ENCODE assay signal across 20 cellular contexts in the genomic region with DNA sequence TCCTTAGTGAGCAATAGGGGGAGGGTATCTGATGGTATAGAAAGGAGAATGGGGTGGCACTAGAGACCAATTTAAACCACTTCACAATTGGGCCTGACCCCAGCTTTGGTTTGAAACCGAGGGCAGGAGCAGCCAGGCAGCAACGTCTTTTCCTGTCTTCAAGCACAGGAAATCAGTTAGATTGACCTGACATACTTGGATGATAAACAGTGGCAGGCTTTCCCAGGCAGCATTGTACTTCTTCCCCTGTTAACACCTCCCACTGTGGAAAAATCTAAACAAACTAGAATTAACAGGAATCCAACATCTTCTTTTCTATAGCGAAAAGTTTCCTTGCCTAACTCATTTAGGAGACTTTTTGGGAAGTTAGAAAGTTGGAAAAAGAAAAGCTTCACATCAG. TPM values are rescaled to one million over a fixed set of nuclear protein-coding genes. Genes with fewer than 3 reads are reported as not detected.
DNase-seq lines count a peak whose midpoint lies in the region; ATAC-seq, FAIRE-seq and TF ChIP-seq lines count a peak whose summit lies in the region.
"Had no signal": no experiment of that assay in that cellular context is flagged by ENCODE, and none has a peak within 500 bp of the region (broad histone marks: within the 10 kb centered on the region; RNA-seq: fewer than 3 reads in every experiment).

No MANE protein-coding gene starts in this region.

- TF ChIP-seq POLR2A in GM12891 (IDR thresholded peaks at IDR 0.05; ENCODE audit: low read depth, low read length): no peak

- peaks cover 4% of the 10 kb centered on the region for H3K36me3 Mint-ChIP-seq in activated naive CD8-positive, alpha-beta T cell
- H3K36me3 Mint-ChIP-seq in activated naive CD8-positive, alpha-beta T cell treated with anti-CD3 and anti-CD28 coated beads, Interleukin-2, amount 50 U/mL, for 24 hours (ENCODE audit: low read depth): peaks cover 33% of the 10 kb centered on the region
- no peaks in the 10 kb centered on the region for H3K36me3 Mint-ChIP-seq in stimulated activated effector memory CD8-positive, alpha-beta T cell treated with anti-CD3 and anti-CD28 coated beads, Interleukin-12 subunit alpha, Interleukin-12 subunit beta, amount 100 ng/mL, for 72 hours

- peak overlapping the region; percentile 59 for H3K4me3 Mint-ChIP-seq in activated naive CD8-positive, alpha-beta T cell
- no peak overlapping the region for H3K4me3 Mint-ChIP-seq in activated naive CD8-positive, alpha-beta T cell treated with anti-CD3 and anti-CD28 coated beads, Interleukin-2, amount 50 U/mL, for 24 hours
- H3K4me3 Mint-ChIP-seq in stimulated activated effector memory CD8-positive, alpha-beta T cell treated with anti-CD3 and anti-CD28 coated beads, Interleukin-12 subunit alpha, Interleukin-12 subunit beta, amount 100 ng/mL, for 72 hours: no peak overlapping the region

- no peak for ATAC-seq in activated naive CD8-positive, alpha-beta T cell treated with anti-CD3 and anti-CD28 coated beads, Interleukin-2, amount 50 U/mL, for 24 hours
- ATAC-seq in stimulated activated effector memory CD8-positive, alpha-beta T cell treated with anti-CD3 and anti-CD28 coated beads, Interleukin-12 subunit alpha, Interleukin-12 subunit beta, amount 100 ng/mL, for 72 hours: no peak
- ATAC-seq in GM18498 (IDR thresholded peaks at IDR 0.05; ENCODE audit: unreplicated experiment): no peak
- ATAC-seq: body of pancreas, HCT116, left colon had no signal

- no peak for DNase-seq in activated naive CD8-positive, alpha-beta T cell treated with anti-CD3 and anti-CD28 coated beads, Interleukin-2, amount 50 U/mL, for 24 hours
- DNase-seq in GM12891 (ENCODE audit: insufficient read length, low spot score) (no peak), dermis blood vessel endothelial cell (peak; percentile 91), SHP77 (lab: John Stamatoyannopoulos, UW) (no peak)
- DNase-seq in stimulated activated effector memory CD8-positive, alpha-beta T cell treated with anti-CD3 and anti-CD28 coated beads, Interleukin-12 subunit alpha, Interleukin-12 subunit beta, amount 100 ng/mL, for 72 hours (ENCODE audit: low spot score in 2 of 2): no peak
- DNase-seq in stimulated activated CD4-positive, alpha-beta T cell treated with anti-CD3 and anti-CD28 coated beads, Interleukin-1b, Interleukin-23, amount 100 ng/mL, for 48 hours: no peak
- DNase-seq: activated gamma-delta T cell; body of pancreas; foreskin fibroblast; left colon; MV-4-11; NCI-H2081 treated with DMSO at 0.1 percent for 48 hours; NCI-H510A; stimulated activated CD4-positive, alpha-beta T cell treated with anti-CD3 and anti-CD28 coated beads, Interleukin-2, amount 100 ng/mL, for 24 hours; SW 1271 had no signal

- H3K9me3 Mint-ChIP-seq in activated naive CD8-positive, alpha-beta T cell (ENCODE audit: low read depth): no peaks in the 10 kb centered on the region
- H3K9me3 Mint-ChIP-seq in activated naive CD8-positive, alpha-beta T cell treated with anti-CD3 and anti-CD28 coated beads, Interleukin-2, amount 50 U/mL, for 24 hours: peaks cover 16% of the 10 kb centered on the region
- H3K9me3 Mint-ChIP-seq in stimulated activated effector memory CD8-positive, alpha-beta T cell treated with anti-CD3 and anti-CD28 coated beads, Interleukin-12 subunit alpha, Interleukin-12 subunit beta, amount 100 ng/mL, for 72 hours: no peaks in the 10 kb centered on the region

- H3K4me1 Mint-ChIP-seq in activated naive CD8-positive, alpha-beta T cell (ENCODE audit: low read depth): peaks cover 68% of the 10 kb centered on the region
- H3K4me1 Mint-ChIP-seq in activated naive CD8-positive, alpha-beta T cell treated with anti-CD3 and anti-CD28 coated beads, Interleukin-2, amount 50 U/mL, for 24 hours: peaks cover 59% of the 10 kb centered on the region
- H3K4me1 Mint-ChIP-seq in stimulated activated effector memory CD8-positive, alpha-beta T cell treated with anti-CD3 and anti-CD28 coated beads, Interleukin-12 subunit alpha, Interleukin-12 subunit beta, amount 100 ng/mL, for 72 hours: peaks cover 31% of the 10 kb centered on the region

- peak; percentile 35 for FAIRE-seq in GM12891 (lab: Jason Lieb, UNC)
- FAIRE-seq: urothelium cell line had no signal

- peak overlapping the region; percentile 85 for H3K27ac Mint-ChIP-seq in activated naive CD8-positive, alpha-beta T cell
- no peak overlapping the region for H3K27ac Mint-ChIP-seq in activated naive CD8-positive, alpha-beta T cell treated with anti-CD3 and anti-CD28 coated beads, Interleukin-2, amount 50 U/mL, for 24 hours
- peak overlapping the region; percentile 48 for H3K27ac Mint-ChIP-seq in stimulated activated effector memory CD8-positive, alpha-beta T cell treated with anti-CD3 and anti-CD28 coated beads, Interleukin-12 subunit alpha, Interleukin-12 subunit beta, amount 100 ng/mL, for 72 hours

- no peaks in the 10 kb centered on the region for H3K27me3 Mint-ChIP-seq in activated naive CD8-positive, alpha-beta T cell
- no peaks in the 10 kb centered on the region for H3K27me3 Mint-ChIP-seq in activated naive CD8-positive, alpha-beta T cell treated with anti-CD3 and anti-CD28 coated beads, Interleukin-2, amount 50 U/mL, for 24 hours

TF ChIP-seq in GM12891, 5 proteins besides CTCF, POLR2A, EP300 and RAD21:
- TF ChIP-seq PAX5 (IDR thresholded peaks at IDR 0.05; ENCODE audit: insufficient read depth, low read length, severe bottlenecking) (no peak), TAF1 (IDR thresholded peaks at IDR 0.05; ENCODE audit: low read depth, low read length) (no peak), SPI1 (IDR thresholded peaks at IDR 0.05; ENCODE audit: low read depth, low read length) (no peak), POLR2AphosphoS5 (IDR thresholded peaks at IDR 0.05; ENCODE audit: low read depth, low read length) (no peak), POU2F2 (IDR thresholded peaks at IDR 0.05; ENCODE audit: low read depth, low read length) (no peak)

RNA-seq across cellular contexts. Expression of a gene that starts 40.6 kb away (rescaled TPM):
- 10.6 TPM for polyA plus RNA-seq in GM12891 (2012; ENCODE audit: low read depth, missing spikeins)
- 0.34 and 1.6 TPM in 2 replicates for total RNA-seq in dermis blood vessel endothelial cell
- total RNA-seq: osteocyte had no signal

RNA-seq across cellular contexts. Expression of a gene that starts 40.9 kb away (rescaled TPM):
- 0.40 TPM for polyA plus RNA-seq in GM12891 (2012; ENCODE audit: low read depth, missing spikeins)
- 2.6 and 5.3 TPM in 2 replicates for total RNA-seq in dermis blood vessel endothelial cell
- total RNA-seq: osteocyte had no signal
